14 cellular contexts compared by ENCODE assay signal in genomic region chr10:11235771-11236170, GRCh38.
A peak's percentile ranks its signal among the peaks of the same experiment; 100 is the strongest.
DNase-seq lines count a peak whose midpoint lies in the region; ATAC-seq lines count a peak whose summit lies in the region.
"Had no signal": no experiment of that assay in that cellular context is flagged by ENCODE, and none has a peak within 500 bp of the region (broad histone marks: within the 10 kb centered on the region; RNA-seq: fewer than 3 reads in every experiment).

No MANE protein-coding gene starts in this region.

- no peaks in the 10 kb centered on the region for H3K27me3 Mint-ChIP-seq in activated CD8-positive, alpha-beta memory T cell treated with anti-CD3 and anti-CD28 coated beads, Interleukin-2, amount 10 ng/mL, durations not matched to agents 7 days and 5 days
- H3K27me3 Mint-ChIP-seq in activated CD4-positive, alpha-beta memory T cell treated with anti-CD3 and anti-CD28 coated beads, Interleukin-2, amount 10 ng/mL, durations not matched to agents 7 days and 5 days, result no peaks in the 10 kb centered on the region

- H3K9me3 Mint-ChIP-seq in activated CD8-positive, alpha-beta memory T cell treated with anti-CD3 and anti-CD28 coated beads, Interleukin-2, amount 10 ng/mL, durations not matched to agents 7 days and 5 days (ENCODE audit: low read depth), result no peaks in the 10 kb centered on the region
- no peaks in the 10 kb centered on the region for H3K9me3 Mint-ChIP-seq in activated CD4-positive, alpha-beta memory T cell treated with anti-CD3 and anti-CD28 coated beads, Interleukin-2, amount 10 ng/mL, durations not matched to agents 7 days and 5 days
- H3K9me3 Mint-ChIP-seq in stimulated activated effector memory CD8-positive, alpha-beta T cell treated with anti-CD3 and anti-CD28 coated beads, Interleukin-12 subunit alpha, Interleukin-12 subunit beta, amount 100 ng/mL, for 72 hours, result no peaks in the 10 kb centered on the region
- H3K9me3 Mint-ChIP-seq: type B pancreatic cell, WTC11 had no signal

- peak overlapping the region; percentile 38 for H3K4me3 Mint-ChIP-seq in activated CD8-positive, alpha-beta memory T cell treated with anti-CD3 and anti-CD28 coated beads, Interleukin-2, amount 10 ng/mL, durations not matched to agents 7 days and 5 days
- peak overlapping the region; percentile 22 for H3K4me3 Mint-ChIP-seq in activated CD4-positive, alpha-beta memory T cell treated with anti-CD3 and anti-CD28 coated beads, Interleukin-2, amount 10 ng/mL, durations not matched to agents 7 days and 5 days
- H3K4me3 Mint-ChIP-seq in stimulated activated effector memory CD8-positive, alpha-beta T cell treated with anti-CD3 and anti-CD28 coated beads, Interleukin-12 subunit alpha, Interleukin-12 subunit beta, amount 100 ng/mL, for 72 hours, result peak overlapping the region; percentile 69
- H3K4me3 Mint-ChIP-seq: type B pancreatic cell, WTC11 had no signal

- H3K27ac Mint-ChIP-seq in activated CD8-positive, alpha-beta memory T cell treated with anti-CD3 and anti-CD28 coated beads, Interleukin-2, amount 10 ng/mL, durations not matched to agents 7 days and 5 days, result peak overlapping the region; percentile 85
- H3K27ac Mint-ChIP-seq in activated CD4-positive, alpha-beta memory T cell treated with anti-CD3 and anti-CD28 coated beads, Interleukin-2, amount 10 ng/mL, durations not matched to agents 7 days and 5 days, result peak overlapping the region; percentile 71
- H3K27ac Mint-ChIP-seq in stimulated activated effector memory CD8-positive, alpha-beta T cell treated with anti-CD3 and anti-CD28 coated beads, Interleukin-12 subunit alpha, Interleukin-12 subunit beta, amount 100 ng/mL, for 72 hours, result peak overlapping the region; percentile 97
- H3K27ac Mint-ChIP-seq: type B pancreatic cell, WTC11 had no signal

- peak; percentile 50 for ATAC-seq in activated CD8-positive, alpha-beta memory T cell treated with anti-CD3 and anti-CD28 coated beads, Interleukin-2, amount 10 ng/mL, durations not matched to agents 7 days and 5 days
- peak; percentile 29 for ATAC-seq in HG02885 (IDR thresholded peaks at IDR 0.05; ENCODE audit: poor library complexity, unreplicated experiment)
- peak; percentile 65 for ATAC-seq in stimulated activated effector memory CD8-positive, alpha-beta T cell treated with anti-CD3 and anti-CD28 coated beads, Interleukin-12 subunit alpha, Interleukin-12 subunit beta, amount 100 ng/mL, for 72 hours
- ATAC-seq: WTC11 had no signal

- peaks cover 91% of the 10 kb centered on the region for H3K4me1 Mint-ChIP-seq in activated CD8-positive, alpha-beta memory T cell treated with anti-CD3 and anti-CD28 coated beads, Interleukin-2, amount 10 ng/mL, durations not matched to agents 7 days and 5 days
- peaks cover 92% of the 10 kb centered on the region for H3K4me1 Mint-ChIP-seq in activated CD4-positive, alpha-beta memory T cell treated with anti-CD3 and anti-CD28 coated beads, Interleukin-2, amount 10 ng/mL, durations not matched to agents 7 days and 5 days
- H3K4me1 Mint-ChIP-seq in stimulated activated effector memory CD8-positive, alpha-beta T cell treated with anti-CD3 and anti-CD28 coated beads, Interleukin-12 subunit alpha, Interleukin-12 subunit beta, amount 100 ng/mL, for 72 hours, result peaks cover 97% of the 10 kb centered on the region

- CTCF ChIA-PET in activated CD8-positive, alpha-beta memory T cell treated with anti-CD3 and anti-CD28 coated beads, Interleukin-2, amount 10 ng/mL, durations not matched to agents 7 days and 5 days (lab: Charles Lee), result interaction anchor here (0.6 to 2.4 kb wide), 8 partner anchors 8 to 61 kb away, joined by 3 to 7 read pairs (median 4); no protein-coding TSS in a partner anchor
- CTCF ChIA-PET in activated CD4-positive, alpha-beta memory T cell treated with anti-CD3 and anti-CD28 coated beads, Interleukin-2, amount 10 ng/mL, durations not matched to agents 7 days and 5 days (lab: Charles Lee), result interaction anchor here (1.1 to 4.5 kb wide), 5 partner anchors 9 to 57 kb away, joined by 3 to 21 read pairs (median 3); no protein-coding TSS in a partner anchor

- DNase-seq in activated CD8-positive, alpha-beta memory T cell treated with anti-CD3 and anti-CD28 coated beads, Interleukin-2, amount 10 ng/mL, durations not matched to agents 7 days and 5 days, result no peak
- DNase-seq in activated CD8-positive, alpha-beta memory T cell treated with anti-CD3 and anti-CD28 coated beads, Interleukin-2, amount 50 U/mL, for 48 hours, result no peak
- no peak for DNase-seq in activated CD4-positive, alpha-beta memory T cell treated with anti-CD3 and anti-CD28 coated beads, Interleukin-2, amount 10 ng/mL, durations not matched to agents 7 days and 5 days
- no peak for DNase-seq in stimulated activated effector memory CD8-positive, alpha-beta T cell treated with anti-CD3 and anti-CD28 coated beads, Interleukin-12 subunit alpha, Interleukin-12 subunit beta, amount 100 ng/mL, for 72 hours (ENCODE audit: low spot score in 2 of 2)
- DNase-seq in mesenteric fat pad (ENCODE audit: low spot score), result no peak
- no peak for DNase-seq in NAMALWA (ENCODE audit: low spot score)
- DNase-seq in NCI-H1930 (lab: John Stamatoyannopoulos, UW), result no peak
- DNase-seq: adrenal gland, colonic mucosa, HCEC 1CT, occipital lobe had no signal

- POLR2A ChIA-PET in activated CD4-positive, alpha-beta memory T cell treated with anti-CD3 and anti-CD28 coated beads, Interleukin-2, amount 10 ng/mL, durations not matched to agents 7 days and 5 days (lab: Charles Lee), result interaction anchor here (0.7 to 9.7 kb wide), 12 partner anchors 9 to 91 kb away, joined by 3 to 106 read pairs (median 5); no protein-coding TSS in a partner anchor

- peaks cover 68% of the 10 kb centered on the region for H3K36me3 Mint-ChIP-seq in activated CD8-positive, alpha-beta memory T cell treated with anti-CD3 and anti-CD28 coated beads, Interleukin-2, amount 10 ng/mL, durations not matched to agents 7 days and 5 days
- peaks cover 83% of the 10 kb centered on the region for H3K36me3 Mint-ChIP-seq in activated CD4-positive, alpha-beta memory T cell treated with anti-CD3 and anti-CD28 coated beads, Interleukin-2, amount 10 ng/mL, durations not matched to agents 7 days and 5 days (ENCODE audit: low read depth)
- no peaks in the 10 kb centered on the region for H3K36me3 Mint-ChIP-seq in stimulated activated effector memory CD8-positive, alpha-beta T cell treated with anti-CD3 and anti-CD28 coated beads, Interleukin-12 subunit alpha, Interleukin-12 subunit beta, amount 100 ng/mL, for 72 hours
- H3K36me3 Mint-ChIP-seq: type B pancreatic cell, WTC11 had no signal
